Comparison of ENCODE assay signal across 8 cellular contexts in the genomic region with DNA sequence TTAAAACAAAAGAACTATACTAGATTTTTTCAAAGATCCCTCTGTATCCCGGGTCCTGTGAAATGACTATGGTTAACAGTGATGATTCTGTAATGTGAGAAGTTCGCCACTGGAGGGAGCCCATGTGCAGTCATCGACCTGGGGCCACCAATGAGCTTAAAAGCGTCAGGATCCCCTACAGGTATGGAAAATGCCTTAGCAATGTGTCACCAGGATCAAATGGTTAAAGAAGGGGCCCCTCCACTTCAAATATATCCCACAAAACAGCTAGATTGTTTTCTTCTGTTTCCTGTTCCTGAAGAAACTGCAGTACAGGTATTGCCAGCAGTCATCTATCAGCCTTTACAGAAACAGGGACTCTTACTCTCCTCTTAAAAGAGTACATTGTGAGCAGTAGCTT. TPM values are rescaled to one million over a fixed set of nuclear protein-coding genes. Genes with fewer than 3 reads are reported as not detected.
DNase-seq lines count a peak whose midpoint lies in the region; ATAC-seq lines count a peak whose summit lies in the region.

No MANE protein-coding gene starts in this region.

- peaks cover 26% of the 10 kb centered on the region for H3K4me1 Mint-ChIP-seq in memory B cell

- DNase-seq in DMS 273 treated with DMSO at 0.1 percent for 48 hours (lab: John Stamatoyannopoulos, UW) (peak; percentile 10), NCI-H446 (lab: John Stamatoyannopoulos, UW) (peak; percentile 54), memory B cell (ENCODE audit: low spot score in 2 of 2) (peak; percentile 75 to 77), mesenteric fat pad (ENCODE audit: low spot score) (no peak)
- peak; percentile 76 to 82 for DNase-seq in activated CD4-positive, alpha-beta T cell treated with anti-CD3 and anti-CD28 coated beads, Interleukin-2, amount 50 U/mL, for 48 hours
- DNase-seq in effector CD4-positive, alpha-beta T cell, result peak; percentile 61
- peak; percentile 34 to 57 for DNase-seq in stimulated activated CD8-positive, alpha-beta memory T cell treated with anti-CD3 and anti-CD28 coated beads, Interleukin-4, amount 100 ng/mL, for 4 hours (ENCODE audit: low read depth in 2 of 2, low spot score in 1 of 2)

- no peaks in the 10 kb centered on the region for H3K36me3 Mint-ChIP-seq in memory B cell

- H3K27me3 Mint-ChIP-seq in memory B cell, result no peaks in the 10 kb centered on the region

- no peaks in the 10 kb centered on the region for H3K9me3 Mint-ChIP-seq in memory B cell

- peak overlapping the region; percentile 98 for H3K27ac Mint-ChIP-seq in memory B cell

- ATAC-seq in HG02763 (IDR thresholded peaks at IDR 0.05; ENCODE audit: unreplicated experiment) (peak; percentile 36), memory B cell (ENCODE audit: low read depth) (no peak)

- no peak overlapping the region for H3K4me3 Mint-ChIP-seq in memory B cell

RNA-seq across cellular contexts. Expression of gene CHRNA1, which starts 15.3 kb away (rescaled TPM):
- total RNA-seq in mesenteric fat pad, result 0.22 TPM
